Comparison of ENCODE assay signal across 19 cellular contexts in the genomic region with DNA sequence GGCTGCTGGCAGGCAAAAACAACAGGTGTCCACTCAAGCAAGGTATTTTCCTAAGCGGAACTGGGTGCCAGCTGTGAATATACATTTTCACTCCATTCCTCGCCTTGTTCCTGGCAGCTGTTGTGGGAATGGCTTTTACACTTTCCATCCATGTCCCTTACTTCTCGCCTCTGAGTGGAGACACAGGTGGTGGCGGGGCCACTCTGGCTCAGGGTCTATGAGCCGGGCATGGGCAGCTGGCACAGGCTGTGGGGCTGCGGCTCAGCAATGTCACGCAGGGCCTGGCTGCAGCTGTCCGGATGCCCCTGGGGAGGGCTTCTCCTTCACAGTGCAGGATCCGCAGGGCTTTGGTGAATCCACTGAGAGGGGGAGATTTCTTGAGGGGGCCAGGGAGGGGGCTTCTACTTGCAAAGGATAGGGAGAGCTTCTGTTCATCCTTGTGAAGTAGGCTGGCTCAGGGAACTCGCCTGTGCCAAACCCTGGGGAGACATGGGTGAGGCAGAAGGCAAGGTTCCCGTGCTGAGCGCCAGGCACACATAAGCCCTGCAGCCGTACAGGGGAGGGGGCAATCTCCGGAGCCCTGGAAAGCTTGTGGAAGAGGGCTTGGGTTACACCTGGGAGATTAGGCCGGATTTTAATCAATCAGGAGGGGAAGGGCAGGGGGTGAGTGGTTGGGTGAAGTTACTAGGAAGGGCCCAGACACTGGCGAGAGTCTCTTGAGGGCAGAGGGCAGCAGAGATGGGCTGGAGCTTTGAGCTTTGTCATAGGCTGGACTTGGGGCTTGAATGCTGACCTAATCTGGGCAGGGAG. TPM values are rescaled to one million over a fixed set of nuclear protein-coding genes. Genes with fewer than 3 reads are reported as not detected.
DNase-seq lines count a peak whose midpoint lies in the region; ATAC-seq and TF ChIP-seq lines count a peak whose summit lies in the region.
"Had no signal": no experiment of that assay in that cellular context is flagged by ENCODE, and none has a peak within 500 bp of the region (broad histone marks: within the 10 kb centered on the region; RNA-seq: fewer than 3 reads in every experiment).

No MANE protein-coding gene starts in this region.

- H3K27ac ChIP-seq in tibial artery, result no peak overlapping the region
- H3K27ac ChIP-seq: prostate gland had no signal

- no peak overlapping the region for H3K4me3 ChIP-seq in tibial artery
- H3K4me3 ChIP-seq: prostate gland had no signal

- DNase-seq in Right ventricle myocardium superior (peak; percentile 32), cardiac septum (ENCODE audit: low spot score) (no peak), NCI-H69 (lab: John Stamatoyannopoulos, UW) (peak; percentile 75), left lobe of liver (ENCODE audit: low spot score) (no peak), dermis blood vessel endothelial cell (no peak), activated T-cell treated with anti-CD3 and anti-CD28 coated beads for 4 hours (no peak), tibial artery (no peak), OCI-M2 (lab: John Stamatoyannopoulos, UW; ENCODE audit: unreplicated experiment) (no peak)
- DNase-seq: activated effector memory CD4-positive, alpha-beta T cell treated with Interleukin-2 at 50 U/mL for 16 hours; amniotic stem cell; central memory CD4-positive, alpha-beta T cell; EL; endodermal cell; Karpas-422; naive B cell; NCI-H187; stimulated activated naive CD8-positive, alpha-beta T cell treated with anti-CD3 and anti-CD28 coated beads, Interleukin-15, amount 100 ng/mL, for 72 hours; T-helper 1 cell had no signal

- H3K9me3 ChIP-seq in tibial artery, result peaks cover 5 to 81% (median 26%) of the 10 kb centered on the region in 3 donors
- H3K9me3 ChIP-seq: prostate gland had no signal

- no peak for TF ChIP-seq CTCF in tibial artery (IDR thresholded peaks at IDR 0.05)

- intact Hi-C loops in Right ventricle myocardium superior (cut with DNase I), result no loop called here
- intact Hi-C loops in cardiac septum (cut with DNase I), result no loop called here
- intact Hi-C loops in tibial artery (cut with DNase I; ENCODE audit: low total_unique reads), result no loop called here

- H3K4me1 ChIP-seq in tibial artery, result no peaks in the 10 kb centered on the region
- H3K4me1 ChIP-seq: prostate gland had no signal

- H3K36me3 ChIP-seq in tibial artery, result no peaks in the 10 kb centered on the region
- H3K36me3 ChIP-seq: prostate gland had no signal

- ATAC-seq in Right ventricle myocardium superior (ENCODE audit: poor library complexity) (no peak), left lobe of liver (peak; percentile 21)
- ATAC-seq: stimulated activated naive CD8-positive, alpha-beta T cell treated with anti-CD3 and anti-CD28 coated beads, Interleukin-15, amount 100 ng/mL, for 72 hours had no signal

- peaks cover 0 to 5% of the 10 kb centered on the region in 2 donors for H3K27me3 ChIP-seq in tibial artery

RNA-seq across cellular contexts. Expression of gene KCNQ1OT1, which starts 45.7 kb away (rescaled TPM):
- total RNA-seq in Right ventricle myocardium superior (0.35 TPM), cardiac septum (0.57 TPM), left lobe of liver (1.2 TPM), dermis blood vessel endothelial cell (0.70 and 1.5 TPM in 2 replicates)

Comparison
In these comparisons a context has a peak if more than half of its experiments do, and no peak if none do; other contexts are left out.
1. DNase-seq: peak in Right ventricle myocardium superior (single experiment) and NCI-H69 (single experiment); none in cardiac septum (single experiment), left lobe of liver (single experiment), dermis blood vessel endothelial cell (single experiment), activated T-cell treated with anti-CD3 and anti-CD28 coated beads for 4 hours (single experiment), tibial artery (0 of 2) and OCI-M2 (single experiment).